11 cellular contexts compared by ENCODE assay signal in genomic region chr4:13542577-13543042, GRCh38. TPM values are rescaled to one million over a fixed set of nuclear protein-coding genes. Genes with fewer than 3 reads are reported as not detected.
DNase-seq lines count a peak whose midpoint lies in the region; ATAC-seq, FAIRE-seq and TF ChIP-seq lines count a peak whose summit lies in the region.
"Had no signal": no experiment of that assay in that cellular context is flagged by ENCODE, and none has a peak within 500 bp of the region (broad histone marks: within the 10 kb centered on the region; RNA-seq: fewer than 3 reads in every experiment).

No MANE protein-coding gene starts in this region.

- H3K9me2 ChIP-seq in SK-N-SH, result no peaks in the 10 kb centered on the region

- H3K36me3 ChIP-seq in SK-N-SH (replicated peaks in 1 of 2; ENCODE audit: control insufficient read depth in 1 of 2, insufficient read depth in 2 of 2, low read length in 1 of 2), result no peaks in the 10 kb centered on the region
- no peaks in the 10 kb centered on the region for H3K36me3 ChIP-seq in rectal smooth muscle tissue (ENCODE audit: control insufficient read depth, insufficient read depth, low read length)
- no peaks in the 10 kb centered on the region for H3K36me3 ChIP-seq in MG63
- no peaks in the 10 kb centered on the region for H3K36me3 ChIP-seq in BE2C
- H3K36me3 ChIP-seq: gastrocnemius medialis had no signal

- H3K27me3 Mint-ChIP-seq in T-helper 17 cell, result peaks cover 74% of the 10 kb centered on the region

- no peak for TF ChIP-seq CTCF in SK-N-SH (IDR thresholded peaks at IDR 0.05)
- TF ChIP-seq CTCF in BE2C (IDR thresholded peaks at IDR 0.05; ENCODE audit: low read depth, low read length), result no peak

- CTCF ChIA-PET in SK-N-SH (lab: Yijun Ruan, JAX), result interaction anchor here (0.7 to 4.1 kb wide), 10 partner anchors 9 to 697 kb away, joined by 3 to 38 read pairs (median 4); no protein-coding TSS in a partner anchor

- ATAC-seq in SK-N-SH treated with all-trans-retinoic acid at 6 μM for 48 hours (no peak), T-helper 17 cell (no peak), GM19467 (IDR thresholded peaks at IDR 0.05; ENCODE audit: unreplicated experiment) (no peak)
- ATAC-seq: gastrocnemius medialis had no signal

- H3K4me1 ChIP-seq in SK-N-SH (ENCODE audit: control insufficient read depth in 1 of 2, insufficient read depth in 2 of 2, low read depth in 1 of 2, low read length in 1 of 2) (peaks cover 5 to 8% of the 10 kb centered on the region in 2 experiments; a peak in 2 of 4 replicates), rectal smooth muscle tissue (ENCODE audit: control insufficient read depth, insufficient read depth, low read length) (peaks cover 19% of the 10 kb centered on the region), BE2C (no peaks in the 10 kb centered on the region)

- H3K4me1 Mint-ChIP-seq in T-helper 17 cell, result peaks cover 21% of the 10 kb centered on the region

- H3K9me3 ChIP-seq in SK-N-SH, result no peaks in the 10 kb centered on the region
- peaks cover 7% of the 10 kb centered on the region for H3K9me3 ChIP-seq in T-helper 17 cell (ENCODE audit: control insufficient read depth, low read length, poor library complexity, severe bottlenecking)
- no peaks in the 10 kb centered on the region for H3K9me3 ChIP-seq in MG63
- no peaks in the 10 kb centered on the region; the same call in 1 of the 2 replicates for H3K9me3 ChIP-seq in BE2C
- H3K9me3 ChIP-seq: gastrocnemius medialis had no signal

- H3K36me3 Mint-ChIP-seq in T-helper 17 cell (ENCODE audit: low read depth), result peaks cover 11% of the 10 kb centered on the region

- DNase-seq in SK-N-SH (no peak), T-helper 17 cell (no peak), frontal cortex (ENCODE audit: low spot score in 2 of 2) (peak; percentile 7 to 25), MG63 (no peak), BE2C (no peak)
- DNase-seq: gastrocnemius medialis had no signal

- POLR2A ChIA-PET in SK-N-SH (lab: Yijun Ruan, JAX), result no interaction called here

- no peaks in the 10 kb centered on the region for H4K20me1 ChIP-seq in SK-N-SH (ENCODE audit: insufficient read depth)

- no peak for TF ChIP-seq EP300 in SK-N-SH (IDR thresholded peaks at IDR 0.05; ENCODE audit: borderline replicate concordance in 1 of 2, low read depth in 1 of 2, low read length in 1 of 2)

- H3K4me3 ChIP-seq in SK-N-SH (ENCODE audit: low read depth in 2 of 2, low read length in 1 of 2) (no peak overlapping the region), rectal smooth muscle tissue (ENCODE audit: low read length) (peak overlapping the region; percentile 77), MG63 (no peak overlapping the region), BE2C (ENCODE audit: low read depth, low read length) (no peak overlapping the region)

- FAIRE-seq in frontal cortex (lab: Jason Lieb, UNC), result no peak
- FAIRE-seq: bronchial epithelial cell had no signal

- H3K4me2 ChIP-seq in SK-N-SH, result peak overlapping the region; percentile 67; the same call in 1 of the 2 replicates

- peaks cover 83% of the 10 kb centered on the region for H3K27me3 ChIP-seq in SK-N-SH (ENCODE audit: insufficient read depth)
- H3K27me3 ChIP-seq in rectal smooth muscle tissue (ENCODE audit: control insufficient read depth, insufficient read depth, low read length), result peaks cover 20% of the 10 kb centered on the region
- no peaks in the 10 kb centered on the region for H3K27me3 ChIP-seq in MG63
- peaks cover 100% of the 10 kb centered on the region for H3K27me3 ChIP-seq in BE2C

- H3K9ac ChIP-seq in SK-N-SH (no peak overlapping the region), rectal smooth muscle tissue (ENCODE audit: low read length) (no peak overlapping the region)

- H3K27ac Mint-ChIP-seq in T-helper 17 cell, result no peak overlapping the region

- H2AFZ ChIP-seq in SK-N-SH (ENCODE audit: low read depth), result no peak overlapping the region

- H3F3A ChIP-seq in SK-N-SH (replicated peaks; ENCODE audit: insufficient read depth), result no peaks in the 10 kb centered on the region

- no peak for TF ChIP-seq RAD21 in SK-N-SH (IDR thresholded peaks at IDR 0.05; ENCODE audit: low read length)

- 93% methylated on average over 19 of the region's 27 CpGs for WGBS in SK-N-SH (ENCODE audit: low lambda C conversion rate)

- H3K27ac ChIP-seq in SK-N-SH (ENCODE audit: low read depth in 2 of 2, low read length in 1 of 2) (no peak overlapping the region), rectal smooth muscle tissue (ENCODE audit: low read depth, low read length) (peak overlapping the region; percentile 88)
- H3K27ac ChIP-seq: 22Rv1, gastrocnemius medialis had no signal

- no peaks in the 10 kb centered on the region for H3K79me2 ChIP-seq in SK-N-SH (ENCODE audit: insufficient read depth)

- H3K4me3 Mint-ChIP-seq in T-helper 17 cell, result peak overlapping the region; percentile 76

TF ChIP-seq in SK-N-SH, 30 proteins besides CTCF, POLR2A, EP300 and RAD21:
- no peak for TF ChIP-seq RFX5 (IDR thresholded peaks at IDR 0.05; ENCODE audit: low read length)
- TF ChIP-seq, protein P1, sequence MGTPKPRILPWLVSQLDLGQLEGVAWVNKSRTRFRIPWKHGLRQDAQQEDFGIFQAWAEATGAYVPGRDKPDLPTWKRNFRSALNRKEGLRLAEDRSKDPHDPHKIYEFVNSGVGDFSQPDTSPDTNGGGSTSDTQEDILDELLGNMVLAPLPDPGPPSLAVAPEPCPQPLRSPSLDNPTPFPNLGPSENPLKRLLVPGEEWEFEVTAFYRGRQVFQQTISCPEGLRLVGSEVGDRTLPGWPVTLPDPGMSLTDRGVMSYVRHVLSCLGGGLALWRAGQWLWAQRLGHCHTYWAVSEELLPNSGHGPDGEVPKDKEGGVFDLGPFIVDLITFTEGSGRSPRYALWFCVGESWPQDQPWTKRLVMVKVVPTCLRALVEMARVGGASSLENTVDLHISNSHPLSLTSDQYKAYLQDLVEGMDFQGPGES (IDR thresholded peaks at IDR 0.05; ENCODE audit: low read depth, low read length), result no peak
- TF ChIP-seq NRF1 (IDR thresholded peaks at IDR 0.05; ENCODE audit: low read depth, low read length), result no peak
- no peak for TF ChIP-seq MAX (IDR thresholded peaks at IDR 0.05; ENCODE audit: low read depth)
- no peak for TF ChIP-seq CHD2 (IDR thresholded peaks at IDR 0.05; ENCODE audit: low read length, partially characterized antibody)
- TF ChIP-seq POLR2AphosphoS5 (IDR thresholded peaks at IDR 0.05; ENCODE audit: low read depth, low read length), result no peak
- no peak for TF ChIP-seq YY1 (IDR thresholded peaks at IDR 0.05; ENCODE audit: low read depth)
- no peak for TF ChIP-seq EZH2phosphoT487 (IDR thresholded peaks at IDR 0.05; ENCODE audit: borderline replicate concordance, low read depth)
- TF ChIP-seq MXI1 (IDR thresholded peaks at IDR 0.05; ENCODE audit: low read depth, low read length), result no peak
- TF ChIP-seq TCF12 (IDR thresholded peaks at IDR 0.05), result no peak
- TF ChIP-seq GABPA (IDR thresholded peaks at IDR 0.05; ENCODE audit: low read depth), result no peak

TF ChIP-seq in SK-N-SH treated with all-trans-retinoic acid at 6 μM for 48 hours, 23 proteins besides CTCF, POLR2A, EP300 and RAD21 (continues in another document):
- TF ChIP-seq ZFP30 (CRISPR knock-in tag; IDR thresholded peaks at IDR 0.05) (no peak), TOX (CRISPR knock-in tag; IDR thresholded peaks at IDR 0.05; ENCODE audit: borderline replicate concordance) (no peak), CSDC2 (CRISPR knock-in tag; IDR thresholded peaks at IDR 0.05) (no peak), POU6F1 (CRISPR knock-in tag; IDR thresholded peaks at IDR 0.05; ENCODE audit: borderline replicate concordance, low read depth) (no peak), ISL1 (CRISPR knock-in tag; IDR thresholded peaks at IDR 0.05) (no peak), TCF4 (CRISPR knock-in tag; IDR thresholded peaks at IDR 0.05; ENCODE audit: borderline replicate concordance) (no peak)

RNA-seq across cellular contexts. Expression of gene NKX3-2, which starts 1.7 kb away (rescaled TPM):
- polyA plus RNA-seq in SK-N-SH (2012; rRNA removed), result 0.15 and 0.16 TPM in 2 replicates
- polyA plus RNA-seq in SK-N-SH (2012; cell fraction: cytosol; rRNA removed), result 0.12 TPM in 2 replicates
- polyA plus RNA-seq in SK-N-SH (2012; cell fraction: nucleus; rRNA removed), result 0.36 and 0.38 TPM in 2 replicates
- not detected for total RNA-seq in T-helper 17 cell
- total RNA-seq in frontal cortex, result not detected
- 1.2 and 1.5 TPM in 2 replicates for total RNA-seq in MG63 (2014; rRNA removed; shearing (Covaris generic); ENCODE audit: low replicate concordance)
- not detected for polyA plus RNA-seq in BE2C (2012; ENCODE audit: insufficient read depth, insufficient read length, low read depth)
- total RNA-seq: gastrocnemius medialis had no signal

RNA-seq across cellular contexts. Expression of gene RAB28, which starts 58.5 kb away (rescaled TPM):
- 10.5 and 14.8 TPM in 2 replicates for polyA plus RNA-seq in SK-N-SH (2012; rRNA removed)
- polyA plus RNA-seq in SK-N-SH (2012; cell fraction: cytosol; rRNA removed), result 15.3 and 18.5 TPM in 2 replicates
- 8.0 and 14.2 TPM in 2 replicates for polyA plus RNA-seq in SK-N-SH (2012; cell fraction: nucleus; rRNA removed)
- total RNA-seq in T-helper 17 cell (1 to 10 TPM; 8.4 to 8.9 TPM), frontal cortex (22.4 TPM)
- total RNA-seq in MG63 (2014; rRNA removed; shearing (Covaris generic); ENCODE audit: low replicate concordance), result 9.5 and 22.3 TPM in 2 replicates
- polyA plus RNA-seq in BE2C (2012; ENCODE audit: insufficient read depth, insufficient read length, low read depth), result 9.3 TPM

Comparison
In these comparisons a context has a peak if more than half of its experiments do, and no peak if none do; other contexts are left out.
1. DNase-seq: peak in frontal cortex (2 of 2); none in SK-N-SH (single experiment), T-helper 17 cell (0 of 3), MG63 (single experiment) and BE2C (single experiment).